Comparison of ENCODE assay signal across 6 cellular contexts in the genomic region with DNA sequence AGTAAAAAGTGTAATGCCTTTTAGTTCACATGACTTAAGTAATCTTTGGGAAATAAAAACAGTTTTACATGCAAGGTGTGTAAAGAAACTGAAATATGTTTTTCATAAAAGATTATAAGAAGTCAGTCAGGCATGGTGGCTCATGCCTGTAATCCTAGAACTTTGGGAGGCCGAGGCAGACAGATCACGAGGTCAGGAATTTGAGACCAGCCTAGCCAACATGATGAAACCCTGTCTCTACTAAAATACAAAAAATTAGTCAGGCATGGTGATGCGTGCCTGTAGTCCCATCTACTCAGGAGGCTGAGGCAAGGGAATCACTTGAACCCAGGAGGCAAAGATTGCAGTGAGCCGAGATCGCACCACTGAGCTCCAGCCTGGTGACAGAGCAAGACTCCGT. TPM values are rescaled to one million over a fixed set of nuclear protein-coding genes. Genes with fewer than 3 reads are reported as not detected.
DNase-seq lines count a peak whose midpoint lies in the region; ATAC-seq and TF ChIP-seq lines count a peak whose summit lies in the region.
"Not testable (repeated sequence)": the region's sequence is repeated elsewhere in the genome, so short reads cannot be mapped to it uniquely, and the experiment has no call there.

No MANE protein-coding gene starts in this region.

- not testable (repeated sequence) for H3K9me1 ChIP-seq in IMR-90 (ENCODE audit: insufficient read depth, low read length)

- not testable (repeated sequence) for TF ChIP-seq CTCF in IMR-90 (conservative IDR thresholded peaks at IDR 0.05; ENCODE audit: low read depth, low read length); choroid plexus epithelial cell (conservative IDR thresholded peaks at IDR 0.05; ENCODE audit: low read depth, low read length); foreskin fibroblast (IDR thresholded peaks at IDR 0.05; ENCODE audit: low read depth, low read length)

- in situ Hi-C loops in IMR-90 (cut with MboI; ENCODE audit: low sequenced_read_pairs): not testable (repeated sequence)

- not testable (repeated sequence) for H3K4ac ChIP-seq in IMR-90 (ENCODE audit: low read depth, low read length); trophoblast cell (ENCODE audit: low read depth, low read length)

- not testable (repeated sequence) for H3K4me3 ChIP-seq in IMR-90 (ENCODE audit: insufficient read depth, low read depth, low read length); adipocyte (ENCODE audit: low read length); choroid plexus epithelial cell (ENCODE audit: low read depth, low read length); foreskin fibroblast (ENCODE audit: low read depth in 1 of 2, low read length in 2 of 2); trophoblast cell (ENCODE audit: low read depth, low read length)

- dilution Hi-C loops in IMR-90 (cut with HindIII; ENCODE audit: low sequenced_read_pairs, unreplicated experiment): not testable (repeated sequence)

- H2BK20ac ChIP-seq in IMR-90 (ENCODE audit: low read depth, low read length): not testable (repeated sequence)

- no CpG with 5 or more reads among the region's 6 CpGs for WGBS in IMR-90 (ENCODE audit: extremely low coverage in 2 of 2, insufficient read length in 1 of 2), 2 experiments
- no CpG with 5 or more reads among the region's 6 CpGs for WGBS in trophoblast cell (ENCODE audit: extremely low coverage, insufficient coverage, insufficient read length)

- peak; percentile 21 for DNase-seq in IMR-90
- DNase-seq in adipocyte (ENCODE audit: low read depth): peak; percentile 53
- peak; percentile 37 for DNase-seq in choroid plexus epithelial cell (ENCODE audit: low read depth)
- DNase-seq in fibroblast of gingiva (ENCODE audit: low read depth): peak; percentile 35
- peak; percentile 11 to 49 for DNase-seq in foreskin fibroblast
- peak; percentile 30 to 67 for DNase-seq in trophoblast cell

- not testable (repeated sequence) for H2AK9ac ChIP-seq in IMR-90 (replicated peaks; ENCODE audit: low read depth, low read length, poor library complexity)

- H2BK120ac ChIP-seq in IMR-90 (ENCODE audit: low read depth, low read length); trophoblast cell (ENCODE audit: insufficient read depth, low read length, poor library complexity): not testable (repeated sequence)

- H3K27ac ChIP-seq in IMR-90 (ENCODE audit: insufficient read depth, low read length); trophoblast cell (ENCODE audit: low read depth, low read length): not testable (repeated sequence)

- not testable (repeated sequence) for H3K23ac ChIP-seq in IMR-90 (ENCODE audit: low read depth, low read length); trophoblast cell (ENCODE audit: low read length)

- not testable (repeated sequence) for H3K4me1 ChIP-seq in IMR-90 (ENCODE audit: control insufficient read depth, insufficient read depth, low read length); adipocyte (ENCODE audit: control insufficient read depth, insufficient read depth, low read length); trophoblast cell (ENCODE audit: control insufficient read depth in 1 of 2, insufficient read depth in 2 of 2, low read length in 2 of 2)

- POLR2A ChIA-PET in IMR-90 (lab: Charles Lee; ENCODE audit: unreplicated experiment): not testable (repeated sequence)

- not testable (repeated sequence) for H3K9ac ChIP-seq in IMR-90 (ENCODE audit: low read depth, low read length); adipocyte (ENCODE audit: low read length); trophoblast cell (ENCODE audit: low read length)

- H3K79me1 ChIP-seq in IMR-90 (ENCODE audit: low read depth in 1 of 2, low read length in 2 of 2); trophoblast cell (ENCODE audit: low read length): not testable (repeated sequence)

- H3K36me3 ChIP-seq in IMR-90 (ENCODE audit: control insufficient read depth, insufficient read depth, low read length): peaks cover 10% of the 10 kb centered on the region; the same call in 1 of the 2 replicates
- H3K36me3 ChIP-seq in adipocyte (ENCODE audit: control insufficient read depth, insufficient read depth, low read length, severe bottlenecking): peaks cover 26% of the 10 kb centered on the region
- H3K36me3 ChIP-seq in trophoblast cell (ENCODE audit: control insufficient read depth in 1 of 2, insufficient read depth in 2 of 2, low read length in 2 of 2): peaks cover 3 to 11% of the 10 kb centered on the region in 2 experiments

- not testable (repeated sequence) for H3K4me2 ChIP-seq in IMR-90 (ENCODE audit: low read depth, low read length); trophoblast cell (ENCODE audit: low read length)

- not testable (repeated sequence) for H4K5ac ChIP-seq in IMR-90 (ENCODE audit: low read depth, low read length)

- peak; percentile 17 for ATAC-seq in IMR-90 (ENCODE audit: low read depth)

- not testable (repeated sequence) for TF ChIP-seq RAD21 in IMR-90 (IDR thresholded peaks at IDR 0.05; ENCODE audit: low read length)

- not testable (repeated sequence) for H4K91ac ChIP-seq in IMR-90 (ENCODE audit: insufficient read depth, low read depth, low read length); trophoblast cell (ENCODE audit: low read depth, low read length)

- not testable (repeated sequence) for H3K56ac ChIP-seq in IMR-90 (ENCODE audit: extremely low read depth, insufficient read depth, low read length)

- H3K18ac ChIP-seq in IMR-90 (ENCODE audit: low read depth, low read length); trophoblast cell (ENCODE audit: low read length): not testable (repeated sequence)

- intact Hi-C loops in IMR-90 (cut with micrococcal nuclease): not testable (repeated sequence)

- not testable (repeated sequence) for H4K12ac ChIP-seq in trophoblast cell (ENCODE audit: low read depth, low read length)

- H2BK12ac ChIP-seq in trophoblast cell (ENCODE audit: low read length): not testable (repeated sequence)

- H3K79me2 ChIP-seq in trophoblast cell (ENCODE audit: control insufficient read depth, insufficient read depth, low read length, poor library complexity): not testable (repeated sequence)

- not testable (repeated sequence) for H2BK15ac ChIP-seq in IMR-90 (ENCODE audit: low read depth, low read length)

- not testable (repeated sequence) for H3K9me3 ChIP-seq in IMR-90 (ENCODE audit: control insufficient read depth, insufficient read depth, low read length); adipocyte (ENCODE audit: control insufficient read depth, low read length); trophoblast cell (ENCODE audit: insufficient read depth, low read depth, low read length)

- H3K27me3 ChIP-seq in IMR-90 (ENCODE audit: control insufficient read depth, insufficient read depth, low read length); adipocyte (replicated peaks; ENCODE audit: control insufficient read depth, insufficient read depth, low read length); trophoblast cell (ENCODE audit: insufficient read depth, low read length): not testable (repeated sequence)

- H2BK5ac ChIP-seq in IMR-90 (ENCODE audit: low read depth, low read length, poor library complexity, severe bottlenecking); trophoblast cell (ENCODE audit: low read depth, low read length, poor library complexity): not testable (repeated sequence)

- H4K20me1 ChIP-seq in IMR-90 (ENCODE audit: insufficient read depth, low read length): not testable (repeated sequence)

- H4K8ac ChIP-seq in IMR-90 (ENCODE audit: low read depth in 2 of 2, low read length in 2 of 2); trophoblast cell (ENCODE audit: low read depth, low read length): not testable (repeated sequence)

- not testable (repeated sequence) for H2AFZ ChIP-seq in IMR-90 (replicated peaks; ENCODE audit: low read length, poor library complexity); trophoblast cell (ENCODE audit: insufficient read depth, low read length, poor library complexity)

- BruUV-seq in IMR-90 (replicated peaks; lab: Mats Ljungman, UMichigan): not testable (repeated sequence)

- H3K14ac ChIP-seq in IMR-90 (replicated peaks; ENCODE audit: low read depth, low read length); trophoblast cell (ENCODE audit: low read length): not testable (repeated sequence)

- CTCF ChIA-PET in IMR-90 (lab: Yijun Ruan, JAX): not testable (repeated sequence)

- not testable (repeated sequence) for TF ChIP-seq POLR2A in IMR-90 (IDR thresholded peaks at IDR 0.05; ENCODE audit: low read depth, low read length)

- not testable (repeated sequence) for H2AK5ac ChIP-seq in IMR-90 (ENCODE audit: low read depth, low read length); trophoblast cell (ENCODE audit: low read length)

RNA-seq across cellular contexts. Expression of a gene that starts 42.9 kb away (rescaled TPM):
- 17.2 and 20.4 TPM in 2 replicates for total RNA-seq in IMR-90 (2012; rRNA removed)
- polyA plus RNA-seq in IMR-90 (2012; rRNA removed): 8.0 and 9.4 TPM in 2 replicates
- polyA plus RNA-seq in IMR-90 (2012; cell fraction: cytosol; rRNA removed): 4.2 and 4.5 TPM in 2 replicates
- polyA plus RNA-seq in IMR-90 (2012; cell fraction: nucleus; rRNA removed; ENCODE audit: low replicate concordance): 11.0 and 21.5 TPM in 2 replicates
- 9.0 TPM in 2 replicates for polyA plus RNA-seq in trophoblast cell (2013)

RNA-seq across cellular contexts. Expression of a gene that starts 44.5 kb away (rescaled TPM):
- total RNA-seq in IMR-90 (2012; rRNA removed): 2.2 and 2.3 TPM in 2 replicates
- polyA plus RNA-seq in IMR-90 (2012; rRNA removed): 4.7 and 5.0 TPM in 2 replicates
- polyA plus RNA-seq in IMR-90 (2012; cell fraction: cytosol; rRNA removed): 1.5 and 1.9 TPM in 2 replicates
- polyA plus RNA-seq in IMR-90 (2012; cell fraction: nucleus; rRNA removed; ENCODE audit: low replicate concordance): 2.6 and 5.8 TPM in 2 replicates
- polyA plus RNA-seq in trophoblast cell (2013): 4.3 and 4.5 TPM in 2 replicates
